ENCODE assay signal across 19 cellular contexts in genomic region chr2:147149589-147150245, GRCh38.
DNase-seq lines count a peak whose midpoint lies in the region; ATAC-seq, FAIRE-seq and TF ChIP-seq lines count a peak whose summit lies in the region.
"Had no signal": no experiment of that assay in that cellular context is flagged by ENCODE, and none has a peak within 500 bp of the region (broad histone marks: within the 10 kb centered on the region; RNA-seq: fewer than 3 reads in every experiment).

No MANE protein-coding gene starts in this region.

- H3K4me1 Mint-ChIP-seq in CD8-positive, alpha-beta memory T cell: no peaks in the 10 kb centered on the region
- H3K4me1 Mint-ChIP-seq: activated naive CD8-positive, alpha-beta T cell treated with anti-CD3 and anti-CD28 coated beads, Interleukin-2, amount 50 U/mL, for 24 hours; CD14-positive monocyte had no signal

- H3K4me3 Mint-ChIP-seq in CD8-positive, alpha-beta memory T cell: no peak overlapping the region
- H3K4me3 Mint-ChIP-seq: activated CD4-positive, alpha-beta memory T cell treated with anti-CD3 and anti-CD28 coated beads for 36 hours; activated naive CD8-positive, alpha-beta T cell treated with anti-CD3 and anti-CD28 coated beads, Interleukin-2, amount 50 U/mL, for 24 hours; activated T-cell treated with anti-CD3 and anti-CD28 coated beads, Interleukin-2, amount 50 U/mL, for 72 hours; CD14-positive monocyte had no signal

- H3K4me3 ChIP-seq in epithelial cell of esophagus (ENCODE audit: low read length) (no peak overlapping the region), trophoblast cell (ENCODE audit: low read depth, low read length) (no peak overlapping the region)
- H3K4me3 ChIP-seq in CD8-positive, alpha-beta memory T cell (ENCODE audit: low read length): no peak overlapping the region
- H3K4me3 ChIP-seq: sigmoid colon, thyroid gland had no signal

- no peak overlapping the region for H3K27ac Mint-ChIP-seq in CD8-positive, alpha-beta memory T cell
- H3K27ac Mint-ChIP-seq: activated CD4-positive, alpha-beta memory T cell treated with anti-CD3 and anti-CD28 coated beads for 36 hours; activated naive CD8-positive, alpha-beta T cell treated with anti-CD3 and anti-CD28 coated beads, Interleukin-2, amount 50 U/mL, for 24 hours; activated T-cell treated with anti-CD3 and anti-CD28 coated beads, Interleukin-2, amount 50 U/mL, for 72 hours; CD14-positive monocyte had no signal

- no peak overlapping the region for H3K27ac ChIP-seq in trophoblast cell (ENCODE audit: low read depth, low read length)
- no peak overlapping the region for H3K27ac ChIP-seq in CD8-positive, alpha-beta memory T cell (ENCODE audit: low read depth, low read length)
- H3K27ac ChIP-seq: sigmoid colon, thyroid gland had no signal

- no peak overlapping the region for H2AFZ ChIP-seq in trophoblast cell (ENCODE audit: insufficient read depth, low read length, poor library complexity)

- H3K9me3 ChIP-seq in trophoblast cell (ENCODE audit: insufficient read depth, low read depth, low read length): peaks cover 9% of the 10 kb centered on the region
- no peaks in the 10 kb centered on the region for H3K9me3 ChIP-seq in CD8-positive, alpha-beta memory T cell (ENCODE audit: low read length)
- H3K9me3 ChIP-seq: thyroid gland had no signal

- peak; percentile 24 for DNase-seq in H54 (ENCODE audit: insufficient read length, low spot score)
- DNase-seq in NCI-H69 (lab: John Stamatoyannopoulos, UW): peak; percentile 45
- peak; percentile 26 for DNase-seq in epithelial cell of esophagus (ENCODE audit: low read depth)
- DNase-seq in trophoblast cell: peak; percentile 5 to 8
- no peak for DNase-seq in activated gamma-delta T cell treated with Interleukin-2 at 50 U/mL for 16 hours
- DNase-seq in KG1 (lab: John Stamatoyannopoulos, UW): no peak
- DNase-seq in CD8-positive, alpha-beta memory T cell: no peak
- DNase-seq: activated CD4-positive, alpha-beta memory T cell treated with anti-CD3 and anti-CD28 coated beads for 36 hours; activated naive CD8-positive, alpha-beta T cell treated with anti-CD3 and anti-CD28 coated beads, Interleukin-2, amount 50 U/mL, for 24 hours; activated T-cell treated with anti-CD3 and anti-CD28 coated beads, Interleukin-2, amount 50 U/mL, for 72 hours; cerebellar nuclear complex; head of caudate nucleus; NK-92 treated with Interleukin-12 subunit alpha and Interleukin-12 subunit beta, amount 100 ng/mL, for 24 hours; occipital lobe; sigmoid colon; stimulated activated CD4-positive, alpha-beta T cell treated with anti-CD3 and anti-CD28 coated beads, Interleukin-4, amount 100 ng/mL, for 24 hours; thyroid gland had no signal

- no peaks in the 10 kb centered on the region for H3K36me3 Mint-ChIP-seq in CD8-positive, alpha-beta memory T cell
- H3K36me3 Mint-ChIP-seq: CD14-positive monocyte had no signal

- no peak overlapping the region for H2BK12ac ChIP-seq in trophoblast cell (ENCODE audit: low read length)

- H2AK5ac ChIP-seq in trophoblast cell (ENCODE audit: low read length): no peak overlapping the region

- no peak for FAIRE-seq in H54 (lab: Jason Lieb, UNC)

- CTCF ChIA-PET in CD8-positive, alpha-beta memory T cell (lab: Charles Lee): no interaction called here

- H2BK120ac ChIP-seq in trophoblast cell (ENCODE audit: insufficient read depth, low read length, poor library complexity): no peak overlapping the region

- H4K91ac ChIP-seq in trophoblast cell (ENCODE audit: low read depth, low read length): no peak overlapping the region

- no peak overlapping the region for H4K8ac ChIP-seq in trophoblast cell (ENCODE audit: low read depth, low read length)

- no peak overlapping the region for H3K4me2 ChIP-seq in trophoblast cell (ENCODE audit: low read length)

- no peak overlapping the region for H4K12ac ChIP-seq in trophoblast cell (ENCODE audit: low read depth, low read length)

- H3K9me3 Mint-ChIP-seq in CD8-positive, alpha-beta memory T cell: peaks cover 1 to 12% (median 4%) of the 10 kb centered on the region in 5 donors
- H3K9me3 Mint-ChIP-seq: activated naive CD8-positive, alpha-beta T cell treated with anti-CD3 and anti-CD28 coated beads, Interleukin-2, amount 50 U/mL, for 24 hours had no signal

- no peak overlapping the region for H3K4ac ChIP-seq in trophoblast cell (ENCODE audit: low read depth, low read length)

- H3K4me1 ChIP-seq in trophoblast cell (ENCODE audit: control insufficient read depth in 1 of 2, insufficient read depth in 2 of 2, low read length in 2 of 2): no peaks in the 10 kb centered on the region
- H3K4me1 ChIP-seq in CD8-positive, alpha-beta memory T cell (ENCODE audit: insufficient read depth, low read length): no peaks in the 10 kb centered on the region
- H3K4me1 ChIP-seq: sigmoid colon, thyroid gland had no signal

- H3K36me3 ChIP-seq in trophoblast cell (ENCODE audit: control insufficient read depth in 1 of 2, insufficient read depth in 2 of 2, low read length in 2 of 2): no peaks in the 10 kb centered on the region
- no peaks in the 10 kb centered on the region for H3K36me3 ChIP-seq in CD8-positive, alpha-beta memory T cell (ENCODE audit: insufficient read depth, low read length)
- H3K36me3 ChIP-seq: sigmoid colon, thyroid gland had no signal

- POLR2A ChIA-PET in CD8-positive, alpha-beta memory T cell (lab: Charles Lee): no interaction called here

- TF ChIP-seq POLR2A in H54 (IDR thresholded peaks at IDR 0.05; ENCODE audit: low read depth, low read length): no peak

- H3K27me3 ChIP-seq in trophoblast cell (ENCODE audit: insufficient read depth, low read length): no peaks in the 10 kb centered on the region
- no peaks in the 10 kb centered on the region for H3K27me3 ChIP-seq in CD8-positive, alpha-beta memory T cell (ENCODE audit: insufficient read depth, low read length, poor library complexity, severe bottlenecking)
- H3K27me3 ChIP-seq: sigmoid colon, thyroid gland had no signal

- H3K79me1 ChIP-seq in trophoblast cell (ENCODE audit: low read length): no peaks in the 10 kb centered on the region

- ATAC-seq in HG03521 (IDR thresholded peaks at IDR 0.05; ENCODE audit: unreplicated experiment): no peak
- ATAC-seq: activated naive CD8-positive, alpha-beta T cell treated with anti-CD3 and anti-CD28 coated beads, Interleukin-2, amount 50 U/mL, for 24 hours; activated T-cell treated with anti-CD3 and anti-CD28 coated beads, Interleukin-2, amount 50 U/mL, for 72 hours had no signal

- H3K9ac ChIP-seq in trophoblast cell (ENCODE audit: low read length): no peak overlapping the region

- peaks cover 0 to 1% of the 10 kb centered on the region in 2 donors for H3K27me3 Mint-ChIP-seq in CD8-positive, alpha-beta memory T cell
- H3K27me3 Mint-ChIP-seq: activated CD4-positive, alpha-beta memory T cell treated with anti-CD3 and anti-CD28 coated beads for 36 hours; activated naive CD8-positive, alpha-beta T cell treated with anti-CD3 and anti-CD28 coated beads, Interleukin-2, amount 50 U/mL, for 24 hours had no signal

- no peak overlapping the region for H3K23ac ChIP-seq in trophoblast cell (ENCODE audit: low read length)

- H3K18ac ChIP-seq in trophoblast cell (ENCODE audit: low read length): no peak overlapping the region

- H3K79me2 ChIP-seq in trophoblast cell (ENCODE audit: control insufficient read depth, insufficient read depth, low read length, poor library complexity): no peaks in the 10 kb centered on the region

- no peak overlapping the region for H3K14ac ChIP-seq in trophoblast cell (ENCODE audit: low read length)

- no peak overlapping the region for H2BK5ac ChIP-seq in trophoblast cell (ENCODE audit: low read depth, low read length, poor library complexity)

- no peak for TF ChIP-seq CTCF in epithelial cell of esophagus (IDR thresholded peaks at IDR 0.05; ENCODE audit: insufficient read depth, low read depth, low read length, missing control alignments)

- no CpG with 5 or more reads among the region's 16 CpGs for WGBS in trophoblast cell (ENCODE audit: extremely low coverage, insufficient coverage, insufficient read length)

Comparison
In these comparisons a context has a peak if more than half of its experiments do, and no peak if none do; other contexts are left out.
1. DNase-seq: peak in H54 (single experiment), NCI-H69 (single experiment), epithelial cell of esophagus (single experiment) and trophoblast cell (2 of 2); none in activated gamma-delta T cell treated with Interleukin-2 at 50 U/mL for 16 hours (single experiment), KG1 (single experiment) and CD8-positive, alpha-beta memory T cell (0 of 5).